Comparison of ENCODE assay signal across 1 cellular context in genomic region chr6:139977887-139978332, GRCh38.
TF ChIP-seq lines count a peak whose summit lies in the region.

No MANE protein-coding gene starts in this region.

TF ChIP-seq in HEK293, 187 proteins besides CTCF, POLR2A, EP300 and RAD21 (continued from another document and continues in another):
- TF ChIP-seq ZNF585B (tag by site-specific recombination; IDR thresholded peaks at IDR 0.05) = no peak
- TF ChIP-seq HOXC10 (CRISPR knock-in tag; IDR thresholded peaks at IDR 0.05) = no peak
- TF ChIP-seq ZSCAN23 (tag by site-specific recombination; IDR thresholded peaks at IDR 0.05) = 0 out of 2 replicates have a peak, but pooled peaks have one; percentile 19
- TF ChIP-seq RBAK (tag by site-specific recombination; IDR thresholded peaks at IDR 0.05) = no peak
- no peak for TF ChIP-seq ZNF211 (tag by site-specific recombination; IDR thresholded peaks at IDR 0.05; ENCODE audit: low read depth)
- TF ChIP-seq ATF2 (tag by site-specific recombination; IDR thresholded peaks at IDR 0.05; ENCODE audit: low read depth) = 0 out of 2 replicates have a peak, but pooled peaks have one; percentile 22
- TF ChIP-seq ZNF624 (tag by site-specific recombination; IDR thresholded peaks at IDR 0.05) = no peak
- TF ChIP-seq ZNF837 (tag by site-specific recombination; IDR thresholded peaks at IDR 0.05) = no peak
- TF ChIP-seq ZNF76 (tag by site-specific recombination; IDR thresholded peaks at IDR 0.05; ENCODE audit: borderline replicate concordance, low read depth) = no peak
- TF ChIP-seq ZNF239 (tag by site-specific recombination; IDR thresholded peaks at IDR 0.05) = no peak
- peak; percentile 78 for TF ChIP-seq BCL6B (tag by site-specific recombination; IDR thresholded peaks at IDR 0.05)
- no peak for TF ChIP-seq ZNF48 (tag by site-specific recombination; IDR thresholded peaks at IDR 0.05)
- no peak for TF ChIP-seq ZNF274 (IDR thresholded peaks at IDR 0.05; ENCODE audit: low read length)
- no peak for TF ChIP-seq ZNF274 (tag by site-specific recombination; IDR thresholded peaks at IDR 0.05; ENCODE audit: borderline replicate concordance)
- peak; percentile 94 for TF ChIP-seq ZNF629 (tag by site-specific recombination; IDR thresholded peaks at IDR 0.05)
- TF ChIP-seq ZSCAN5A (tag by site-specific recombination; IDR thresholded peaks at IDR 0.05) = no peak
- no peak for TF ChIP-seq ZNF416 (tag by site-specific recombination; IDR thresholded peaks at IDR 0.05)
- TF ChIP-seq HOXD13 (CRISPR knock-in tag; IDR thresholded peaks at IDR 0.05; ENCODE audit: borderline replicate concordance) = 0 out of 2 replicates have a peak, but pooled peaks have one; percentile 51
- TF ChIP-seq REST (tag by site-specific recombination; IDR thresholded peaks at IDR 0.05) = no peak
- no peak for TF ChIP-seq ZNF513 (tag by site-specific recombination; IDR thresholded peaks at IDR 0.05)
- TF ChIP-seq MZF1 (tag by site-specific recombination; IDR thresholded peaks at IDR 0.05; ENCODE audit: borderline replicate concordance) = no peak
- TF ChIP-seq ZNF324 (tag by site-specific recombination; IDR thresholded peaks at IDR 0.05) = no peak
- TF ChIP-seq ZNF214 (tag by site-specific recombination; IDR thresholded peaks at IDR 0.05; ENCODE audit: borderline replicate concordance) = no peak
- TF ChIP-seq ZNF146 (tag by site-specific recombination; IDR thresholded peaks at IDR 0.05) = no peak
- 0 out of 2 replicates have a peak, but pooled peaks have one; percentile 38 for TF ChIP-seq WT1 (tag by site-specific recombination; IDR thresholded peaks at IDR 0.05)
- TF ChIP-seq KLF16 (tag by site-specific recombination; IDR thresholded peaks at IDR 0.05) = no peak
- TF ChIP-seq SP7 (tag by site-specific recombination; IDR thresholded peaks at IDR 0.05) = peak; percentile 65
- no peak for TF ChIP-seq ZNF514 (tag by site-specific recombination; IDR thresholded peaks at IDR 0.05)
- peak; percentile 94 for TF ChIP-seq ZNF366 (tag by site-specific recombination; conservative IDR thresholded peaks at IDR 0.05)
- peak; percentile 50; the same call in 1 of the 2 replicates for TF ChIP-seq ZEB2 (tag by site-specific recombination; IDR thresholded peaks at IDR 0.05)
- TF ChIP-seq KLF1 (tag by site-specific recombination; IDR thresholded peaks at IDR 0.05) = no peak
- no peak for TF ChIP-seq REPIN1 (tag by site-specific recombination; IDR thresholded peaks at IDR 0.05; ENCODE audit: low read depth)
- TF ChIP-seq ZNF501 (tag by site-specific recombination; IDR thresholded peaks at IDR 0.05) = no peak
- TF ChIP-seq ZNF843 (tag by site-specific recombination; IDR thresholded peaks at IDR 0.05) = peak; percentile 70
- no peak for TF ChIP-seq ZNF623 (tag by site-specific recombination; IDR thresholded peaks at IDR 0.05)
- TF ChIP-seq ZNF302 (tag by site-specific recombination; IDR thresholded peaks at IDR 0.05; ENCODE audit: low read depth) = no peak
- TF ChIP-seq ZBTB8A (tag by site-specific recombination; IDR thresholded peaks at IDR 0.05) = no peak
- no peak for TF ChIP-seq ZNF202 (tag by site-specific recombination; IDR thresholded peaks at IDR 0.05; ENCODE audit: borderline replicate concordance)
- TF ChIP-seq ZNF670 (tag by site-specific recombination; IDR thresholded peaks at IDR 0.05; ENCODE audit: low read depth) = no peak
- TF ChIP-seq ZNF777 (tag by site-specific recombination; IDR thresholded peaks at IDR 0.05; ENCODE audit: borderline replicate concordance) = no peak
- peak; percentile 69 for TF ChIP-seq PRDM6 (tag by site-specific recombination; IDR thresholded peaks at IDR 0.05)
- TF ChIP-seq INSM2 (tag by site-specific recombination; IDR thresholded peaks at IDR 0.05) = peak; percentile 79
- TF ChIP-seq ZBTB48 (tag by site-specific recombination; IDR thresholded peaks at IDR 0.05) = no peak
- TF ChIP-seq ZBTB49 (tag by site-specific recombination; IDR thresholded peaks at IDR 0.05; ENCODE audit: low read depth) = no peak
- TF ChIP-seq TCF7L2 (IDR thresholded peaks at IDR 0.05; ENCODE audit: borderline replicate concordance, low read depth, low read length) = peak; percentile 46; the same call in 1 of the 2 replicates
- TF ChIP-seq ZNF223 (tag by site-specific recombination; IDR thresholded peaks at IDR 0.05) = no peak
- no peak for TF ChIP-seq ZSCAN16 (tag by site-specific recombination; IDR thresholded peaks at IDR 0.05)
- no peak for TF ChIP-seq ZNF175 (tag by site-specific recombination; IDR thresholded peaks at IDR 0.05)
- no peak for TF ChIP-seq ZNF157 (tag by site-specific recombination; IDR thresholded peaks at IDR 0.05)
- peak; percentile 57 for TF ChIP-seq KLF10 (tag by site-specific recombination; IDR thresholded peaks at IDR 0.05)
- TF ChIP-seq ZNF488 (tag by site-specific recombination; IDR thresholded peaks at IDR 0.05) = no peak
